17 cellular contexts compared by ENCODE assay signal in the genomic region with DNA sequence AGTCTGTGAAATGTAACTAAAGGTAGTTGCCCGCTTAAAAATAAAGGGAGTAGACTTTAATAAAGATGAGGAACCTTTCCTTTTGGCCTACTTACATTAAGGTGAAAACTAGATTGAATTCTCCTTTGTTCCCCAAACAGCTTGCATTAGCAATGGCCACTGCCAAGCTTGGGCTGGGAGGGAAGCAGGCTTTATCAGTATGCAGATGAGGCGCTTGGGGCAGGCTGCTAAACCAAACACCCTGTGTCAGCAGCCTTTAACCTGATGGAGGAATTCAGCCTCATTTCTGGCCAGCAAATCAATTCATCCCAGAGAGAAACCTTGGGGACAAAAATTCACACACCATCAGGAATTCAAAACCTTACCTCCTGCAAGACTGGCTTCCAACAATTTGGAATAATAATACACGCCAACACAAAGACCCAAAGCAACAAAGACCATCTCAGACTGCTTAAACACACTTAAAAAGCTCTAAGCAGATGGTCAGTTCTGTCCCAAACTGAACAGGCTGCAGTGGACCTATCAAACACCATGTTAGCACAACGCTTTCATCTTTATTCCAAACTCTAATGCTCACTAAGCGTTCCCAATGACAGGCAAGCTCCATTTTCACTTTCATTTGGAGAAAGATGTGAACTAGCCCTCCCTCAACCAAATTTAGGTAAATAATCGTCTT.
DNase-seq lines count a peak whose midpoint lies in the region; TF ChIP-seq lines count a peak whose summit lies in the region.
"Had no signal": no experiment of that assay in that cellular context is flagged by ENCODE, and none has a peak within 500 bp of the region (broad histone marks: within the 10 kb centered on the region; RNA-seq: fewer than 3 reads in every experiment).

No MANE protein-coding gene starts in this region.

- no peaks in the 10 kb centered on the region for H3K36me3 Mint-ChIP-seq in endodermal cell (ENCODE audit: low read depth)

- H3K27ac ChIP-seq in endodermal cell (ENCODE audit: low read depth, low read length) (no peak overlapping the region), sigmoid colon (no peak overlapping the region)
- H3K27ac ChIP-seq: 22Rv1, C4-2B had no signal

- no peaks in the 10 kb centered on the region for H3K9me3 Mint-ChIP-seq in endodermal cell

- intact Hi-C loops in sigmoid colon (cut with DNase I), result no loop called here

- no peak overlapping the region for H3K9ac ChIP-seq in endodermal cell (ENCODE audit: extremely low read depth, low read length, poor library complexity, severe bottlenecking)

- H3K36me3 ChIP-seq in endodermal cell (ENCODE audit: control insufficient read depth, insufficient read depth, low read length) (no peaks in the 10 kb centered on the region), sigmoid colon (no peaks in the 10 kb centered on the region)

- H3K27me3 ChIP-seq in endodermal cell (ENCODE audit: control insufficient read depth, insufficient read depth, low read length, poor library complexity, severe bottlenecking) (no peaks in the 10 kb centered on the region), sigmoid colon (no peaks in the 10 kb centered on the region)

- H3K9me3 ChIP-seq in endodermal cell (ENCODE audit: control insufficient read depth, low read length), result no peaks in the 10 kb centered on the region
- no peaks in the 10 kb centered on the region for H3K9me3 ChIP-seq in sigmoid colon

- DNase-seq in NCI-H82 (lab: John Stamatoyannopoulos, UW) (peak; percentile 12), NCI-H82 treated with DMSO at 0.1 percent for 48 hours (lab: John Stamatoyannopoulos, UW; ENCODE audit: unreplicated experiment) (no peak), endodermal cell (peak; percentile 79), iPS-NIHi7 (ENCODE audit: extremely low spot score) (peak; percentile 69), sigmoid colon (no peak), amniotic stem cell (lab: John Stamatoyannopoulos, UW) (no peak)
- DNase-seq in activated CD4-positive, alpha-beta T cell treated with anti-CD3 and anti-CD28 coated beads for 4 hours, result no peak
- no peak for DNase-seq in activated T-cell treated with anti-CD3 and anti-CD28 coated beads, Interleukin-2, amount 50 U/mL, for 1 hour
- DNase-seq: AML-193, DMS79, NCI-H1092 treated with DMSO at 0.1 percent for 48 hours, NCI-H2107, NCI-H510A, NCI-H748 treated with DMSO at 0.1 percent for 48 hours, SHP77 treated with DMSO at 0.1 percent for 48 hours had no signal

- no peak for TF ChIP-seq EP300 in sigmoid colon (IDR thresholded peaks at IDR 0.05)

- peak overlapping the region; percentile 85 for H3K27ac Mint-ChIP-seq in endodermal cell

- TF ChIP-seq CTCF in endodermal cell (conservative IDR thresholded peaks at IDR 0.05) (no peak), sigmoid colon (IDR thresholded peaks at IDR 0.05) (no peak)

- H3K4me1 ChIP-seq in endodermal cell (ENCODE audit: control insufficient read depth, insufficient read depth, low read length) (no peaks in the 10 kb centered on the region), sigmoid colon (no peaks in the 10 kb centered on the region)

- WGBS in endodermal cell (ENCODE audit: insufficient coverage in 1 of 2, insufficient read length in 1 of 2), 2 experiments, result 61 to 78% methylated on average over 4 to 6 of the region's 6 CpGs
- 87 to 88% methylated on average over 6 of the region's 6 CpGs for WGBS in sigmoid colon, 2 donors

- no peak for TF ChIP-seq POLR2A in sigmoid colon (IDR thresholded peaks at IDR 0.05)

- H3K4me3 ChIP-seq in endodermal cell (ENCODE audit: low read length) (no peak overlapping the region), sigmoid colon (no peak overlapping the region)

- peaks cover 12% of the 10 kb centered on the region for H3K4me1 Mint-ChIP-seq in endodermal cell

- H3K27me3 Mint-ChIP-seq in endodermal cell (ENCODE audit: insufficient read depth), result no peaks in the 10 kb centered on the region

- H3K4me3 Mint-ChIP-seq in endodermal cell, result no peak overlapping the region

Comparison
In these comparisons a context has a peak if more than half of its experiments do, and no peak if none do; other contexts are left out.
1. DNase-seq: peak in NCI-H82 (single experiment), endodermal cell (single experiment) and iPS-NIHi7 (single experiment); none in NCI-H82 treated with DMSO at 0.1 percent for 48 hours (single experiment), sigmoid colon (single experiment), activated CD4-positive, alpha-beta T cell treated with anti-CD3 and anti-CD28 coated beads for 4 hours (0 of 2), amniotic stem cell (single experiment) and activated T-cell treated with anti-CD3 and anti-CD28 coated beads, Interleukin-2, amount 50 U/mL, for 1 hour (single experiment).